ENCODE assay signal across 15 cellular contexts in genomic region chr6:30928677-30929076, GRCh38. TPM values are rescaled to one million over a fixed set of nuclear protein-coding genes. Genes with fewer than 3 reads are reported as not detected.
DNase-seq lines count a peak whose midpoint lies in the region; ATAC-seq and TF ChIP-seq lines count a peak whose summit lies in the region.
"Had no signal": no experiment of that assay in that cellular context is flagged by ENCODE, and none has a peak within 500 bp of the region (broad histone marks: within the 10 kb centered on the region; RNA-seq: fewer than 3 reads in every experiment).

No MANE protein-coding gene starts in this region.

- DNase-seq in activated CD8-positive, alpha-beta T cell treated with anti-CD3 and anti-CD28 coated beads for 36 hours: peak; percentile 30
- DNase-seq in activated CD8-positive, alpha-beta T cell treated with anti-CD3 and anti-CD28 coated beads, Interleukin-2, amount 10 ng/mL, durations not matched to agents 7 days and 5 days: no peak
- no peak for DNase-seq in upper lobe of left lung
- no peak for DNase-seq in NCI-H1105 (lab: John Stamatoyannopoulos, UW)
- DNase-seq: C1 segment of cervical spinal cord; Calu3; CD4-positive, alpha-beta T cell; DMS 273 treated with DMSO at 0.1 percent for 48 hours had no signal

- no peak for TF ChIP-seq CTCF in activated CD8-positive, alpha-beta T cell treated with anti-CD3 and anti-CD28 coated beads for 36 hours (IDR thresholded peaks at IDR 0.05)
- no peak for TF ChIP-seq CTCF in upper lobe of left lung (IDR thresholded peaks at IDR 0.05)

- intact Hi-C loops in activated CD8-positive, alpha-beta T cell treated with anti-CD3 and anti-CD28 coated beads for 36 hours (cut with micrococcal nuclease): no loop called here

- H3K27ac ChIP-seq in upper lobe of left lung: peak overlapping the region; percentile 34 to 88 (median 72)

- TF ChIP-seq EP300 in Ishikawa (IDR thresholded peaks at IDR 0.05; ENCODE audit: borderline replicate concordance) (no peak), upper lobe of left lung (IDR thresholded peaks at IDR 0.05) (no peak)

- CTCF ChIA-PET in activated CD8-positive, alpha-beta T cell treated with anti-CD3 and anti-CD28 coated beads for 36 hours (lab: Charles Lee): interaction anchor here (1.3 kb wide), 1 partner anchor 151 kb away, joined by 5 read pairs; no protein-coding TSS in a partner anchor
- CTCF ChIA-PET in activated CD8-positive, alpha-beta T cell treated with anti-CD3 and anti-CD28 coated beads, Interleukin-2, amount 10 ng/mL, durations not matched to agents 7 days and 5 days (lab: Charles Lee): interaction anchor here (0.5 to 3.2 kb wide), 5 partner anchors 14 to 826 kb away, joined by 3 to 11 read pairs (median 3); partner anchors contain the start of gene VARS2

- H3K36me3 ChIP-seq in upper lobe of left lung: peaks cover 0 to 27% (median 16%) of the 10 kb centered on the region in 4 donors

- H3K9me3 ChIP-seq in upper lobe of left lung: no peaks in the 10 kb centered on the region

- H3K27ac Mint-ChIP-seq in activated CD8-positive, alpha-beta T cell treated with anti-CD3 and anti-CD28 coated beads for 36 hours: no peak overlapping the region
- H3K27ac Mint-ChIP-seq in activated CD8-positive, alpha-beta T cell treated with anti-CD3 and anti-CD28 coated beads, Interleukin-2, amount 10 ng/mL, durations not matched to agents 7 days and 5 days: no peak overlapping the region
- H3K27ac Mint-ChIP-seq: B cell; CD4-positive, alpha-beta T cell had no signal

- 96 to 99% methylated on average over 3 of the region's 3 CpGs for WGBS in upper lobe of left lung, 2 donors

- no peak overlapping the region for H3K4me3 Mint-ChIP-seq in activated CD8-positive, alpha-beta T cell treated with anti-CD3 and anti-CD28 coated beads for 36 hours
- H3K4me3 Mint-ChIP-seq in activated CD8-positive, alpha-beta T cell treated with anti-CD3 and anti-CD28 coated beads, Interleukin-2, amount 10 ng/mL, durations not matched to agents 7 days and 5 days: no peak overlapping the region
- H3K4me3 Mint-ChIP-seq: B cell; CD4-positive, alpha-beta T cell; IgD-negative memory B cell had no signal

- no peaks in the 10 kb centered on the region for H3K4me1 Mint-ChIP-seq in activated CD8-positive, alpha-beta T cell treated with anti-CD3 and anti-CD28 coated beads for 36 hours (ENCODE audit: low read depth)
- no peaks in the 10 kb centered on the region for H3K4me1 Mint-ChIP-seq in activated CD8-positive, alpha-beta T cell treated with anti-CD3 and anti-CD28 coated beads, Interleukin-2, amount 10 ng/mL, durations not matched to agents 7 days and 5 days (ENCODE audit: low read depth)
- H3K4me1 Mint-ChIP-seq: B cell had no signal

- no peak for TF ChIP-seq POLR2A in upper lobe of left lung (IDR thresholded peaks at IDR 0.05)

- no peaks in the 10 kb centered on the region for H3K27me3 Mint-ChIP-seq in activated CD8-positive, alpha-beta T cell treated with anti-CD3 and anti-CD28 coated beads for 36 hours
- no peaks in the 10 kb centered on the region for H3K27me3 Mint-ChIP-seq in activated CD8-positive, alpha-beta T cell treated with anti-CD3 and anti-CD28 coated beads, Interleukin-2, amount 10 ng/mL, durations not matched to agents 7 days and 5 days (ENCODE audit: low read depth)
- H3K27me3 Mint-ChIP-seq: CD4-positive, alpha-beta T cell; IgD-negative memory B cell had no signal

- peaks cover 0 to 22% (median 9%) of the 10 kb centered on the region in 4 donors for H3K4me1 ChIP-seq in upper lobe of left lung

- peaks cover 36% of the 10 kb centered on the region for H3K36me3 Mint-ChIP-seq in activated CD8-positive, alpha-beta T cell treated with anti-CD3 and anti-CD28 coated beads for 36 hours (ENCODE audit: low read depth)
- peaks cover 22% of the 10 kb centered on the region for H3K36me3 Mint-ChIP-seq in activated CD8-positive, alpha-beta T cell treated with anti-CD3 and anti-CD28 coated beads, Interleukin-2, amount 10 ng/mL, durations not matched to agents 7 days and 5 days (ENCODE audit: low read depth)

- H3K4me3 ChIP-seq in upper lobe of left lung: no peak overlapping the region

- no peak for TF ChIP-seq RAD21 in Ishikawa (IDR thresholded peaks at IDR 0.05; ENCODE audit: low read depth)

- POLR2A ChIA-PET in activated CD8-positive, alpha-beta T cell treated with anti-CD3 and anti-CD28 coated beads for 36 hours (lab: Charles Lee): interaction anchor here (0.7 kb wide), 1 partner anchor 472 kb away, joined by 3 read pairs; no protein-coding TSS in a partner anchor
- POLR2A ChIA-PET in activated CD8-positive, alpha-beta T cell treated with anti-CD3 and anti-CD28 coated beads, Interleukin-2, amount 10 ng/mL, durations not matched to agents 7 days and 5 days (lab: Charles Lee): no interaction called here

- no peak for ATAC-seq in activated CD8-positive, alpha-beta T cell treated with anti-CD3 and anti-CD28 coated beads for 36 hours
- no peak for ATAC-seq in activated CD8-positive, alpha-beta T cell treated with anti-CD3 and anti-CD28 coated beads, Interleukin-2, amount 10 ng/mL, durations not matched to agents 7 days and 5 days
- ATAC-seq in upper lobe of left lung (ENCODE audit: low FRiP score in 2 of 2): no peak
- no peak for ATAC-seq in HG02588 (IDR thresholded peaks at IDR 0.05; ENCODE audit: unreplicated experiment)
- ATAC-seq: HCT116 had no signal

- H3K9me3 Mint-ChIP-seq in activated CD8-positive, alpha-beta T cell treated with anti-CD3 and anti-CD28 coated beads for 36 hours: peaks cover 8% of the 10 kb centered on the region
- H3K9me3 Mint-ChIP-seq in activated CD8-positive, alpha-beta T cell treated with anti-CD3 and anti-CD28 coated beads, Interleukin-2, amount 10 ng/mL, durations not matched to agents 7 days and 5 days (ENCODE audit: insufficient read depth): no peaks in the 10 kb centered on the region

- no peaks in the 10 kb centered on the region for H3K27me3 ChIP-seq in upper lobe of left lung

TF ChIP-seq in Ishikawa, 13 proteins besides CTCF, POLR2A, EP300 and RAD21:
- TF ChIP-seq USF1 (IDR thresholded peaks at IDR 0.05) (peak; percentile 69; the same call in 1 of the 2 replicates), ZBTB7A (IDR thresholded peaks at IDR 0.05; ENCODE audit: low read depth) (no peak)

RNA-seq across cellular contexts. Expression of gene SFTA2, which starts 3.3 kb away (rescaled TPM):
- not detected for total RNA-seq in activated CD8-positive, alpha-beta T cell treated with anti-CD3 and anti-CD28 coated beads for 36 hours
- not detected for total RNA-seq in activated CD8-positive, alpha-beta T cell treated with anti-CD3 and anti-CD28 coated beads, Interleukin-2, amount 10 ng/mL, durations not matched to agents 7 days and 5 days
- total RNA-seq in upper lobe of left lung: 100 to 1,000 TPM in 5 of 6 donors, 10 to 100 TPM in 1; 80.7 to 511 (median 229) TPM
- total RNA-seq: A172; B cell; CD4-positive, alpha-beta T cell; Daoy had no signal

RNA-seq across cellular contexts. Expression of gene MUCL3, which starts 12.1 kb away (rescaled TPM):
- not detected for total RNA-seq in activated CD8-positive, alpha-beta T cell treated with anti-CD3 and anti-CD28 coated beads for 36 hours
- not detected for total RNA-seq in activated CD8-positive, alpha-beta T cell treated with anti-CD3 and anti-CD28 coated beads, Interleukin-2, amount 10 ng/mL, durations not matched to agents 7 days and 5 days
- total RNA-seq in upper lobe of left lung: 10 to 100 TPM in 2 of 6 donors, 1 to 10 TPM in 4; 1.8 to 38.8 (median 5.0) TPM
- total RNA-seq: A172; B cell; CD4-positive, alpha-beta T cell; Daoy had no signal

RNA-seq across cellular contexts. Expression of gene VARS2, which starts 14.6 kb away (rescaled TPM):
- total RNA-seq in activated CD8-positive, alpha-beta T cell treated with anti-CD3 and anti-CD28 coated beads for 36 hours: 10 to 100 TPM; 83.0 to 84.0 TPM
- total RNA-seq in activated CD8-positive, alpha-beta T cell treated with anti-CD3 and anti-CD28 coated beads, Interleukin-2, amount 10 ng/mL, durations not matched to agents 7 days and 5 days: 10 to 100 TPM; 38.4 to 38.8 TPM
- total RNA-seq in upper lobe of left lung: 10 to 100 TPM; 23.0 to 56.6 (median 29.5) TPM

RNA-seq across cellular contexts. Expression of gene GTF2H4, which starts 20.7 kb away (rescaled TPM):
- total RNA-seq in activated CD8-positive, alpha-beta T cell treated with anti-CD3 and anti-CD28 coated beads for 36 hours: 10 to 100 TPM; 37.1 to 41.9 TPM
- total RNA-seq in activated CD8-positive, alpha-beta T cell treated with anti-CD3 and anti-CD28 coated beads, Interleukin-2, amount 10 ng/mL, durations not matched to agents 7 days and 5 days: 10 to 100 TPM; 30.0 to 30.1 TPM
- 10 to 100 TPM; 10.1 to 47.6 (median 27.6) TPM for total RNA-seq in upper lobe of left lung

RNA-seq across cellular contexts. Expression of gene DDR1, which starts 44.4 kb away (rescaled TPM):
- total RNA-seq in activated CD8-positive, alpha-beta T cell treated with anti-CD3 and anti-CD28 coated beads for 36 hours: 10 to 100 TPM; 14.4 to 14.5 TPM
- total RNA-seq in activated CD8-positive, alpha-beta T cell treated with anti-CD3 and anti-CD28 coated beads, Interleukin-2, amount 10 ng/mL, durations not matched to agents 7 days and 5 days: 1 to 10 TPM; 6.3 to 7.4 TPM
- total RNA-seq in upper lobe of left lung: 100 to 1,000 TPM in 5 of 6 donors, 10 to 100 TPM in 1; 75.4 to 147 (median 111) TPM

Comparison
In these comparisons a context has a peak if more than half of its experiments do, and no peak if none do; other contexts are left out.
1. RNA of gene SFTA2, which starts 3.3 kb away (total RNA-seq): 80.7 to 511 TPM in upper lobe of left lung; not detected in activated CD8-positive, alpha-beta T cell treated with anti-CD3 and anti-CD28 coated beads for 36 hours and not detected in activated CD8-positive, alpha-beta T cell treated with anti-CD3 and anti-CD28 coated beads, Interleukin-2, amount 10 ng/mL, durations not matched to agents 7 days and 5 days; every median in the first group is over 10 times any median in the second.